In the genomic region with DNA sequence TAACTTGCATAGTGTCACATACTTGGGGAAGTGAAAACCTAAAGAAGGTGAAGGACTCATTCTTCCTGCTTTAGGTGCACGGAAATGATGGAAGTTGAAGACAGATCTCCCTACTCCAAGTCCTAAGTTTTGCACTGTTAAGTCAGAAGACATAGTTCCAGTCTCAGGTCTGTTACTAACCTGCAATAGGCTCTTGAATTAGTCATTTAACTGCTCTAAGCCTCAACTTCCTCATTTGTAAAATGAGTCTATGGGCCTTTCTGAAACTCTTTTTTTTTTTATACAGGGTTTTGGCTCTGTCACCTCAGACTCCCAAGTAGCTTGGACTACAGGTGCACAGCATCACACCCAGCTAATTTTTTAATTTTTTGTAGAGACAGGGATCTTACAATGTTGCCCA, we compare ENCODE assay signal across 12 cellular contexts. TPM values are rescaled to one million over a fixed set of nuclear protein-coding genes. Genes with fewer than 3 reads are reported as not detected.
DNase-seq lines count a peak whose midpoint lies in the region; ATAC-seq and TF ChIP-seq lines count a peak whose summit lies in the region.
"Had no signal": no experiment of that assay in that cellular context is flagged by ENCODE, and none has a peak within 500 bp of the region (broad histone marks: within the 10 kb centered on the region; RNA-seq: fewer than 3 reads in every experiment).

No MANE protein-coding gene starts in this region.

- H3K4me1 Mint-ChIP-seq in naive B cell (peaks cover 57 to 81% (median 74%) of the 10 kb centered on the region in 3 donors), type B pancreatic cell (ENCODE audit: unreplicated experiment) (peaks cover 5% of the 10 kb centered on the region)

- H3K36me3 Mint-ChIP-seq in naive B cell (no peaks in the 10 kb centered on the region), type B pancreatic cell (no peaks in the 10 kb centered on the region)

- H3K27ac ChIP-seq in HL-60 (replicated peaks), result peak overlapping the region; percentile 27; the same call in 1 of the 2 replicates
- H3K27ac ChIP-seq: hepatocyte, neutrophil had no signal

- peak overlapping the region in 5 of 8 donors; percentile 10 to 73 (median 29) for H3K4me3 Mint-ChIP-seq in naive B cell
- no peak overlapping the region for H3K4me3 Mint-ChIP-seq in type B pancreatic cell

- peak in 1 of 2 experiments; percentile 39 for DNase-seq in HL-60 (ENCODE audit: low read depth in 1 of 2, low spot score in 1 of 2)
- DNase-seq in naive B cell, result peak; percentile 58
- DNase-seq in activated CD4-positive, alpha-beta T cell treated with anti-CD3 and anti-CD28 coated beads, Interleukin-2, amount 50 U/mL, for 4 hours, result no peak
- DNase-seq in type B pancreatic cell (ENCODE audit: extremely low spot score, unreplicated experiment), result no peak
- no peak for DNase-seq in left colon
- DNase-seq in COLO829 (ENCODE audit: low spot score), result no peak
- DNase-seq: activated T-cell treated with anti-CD3 and anti-CD28 coated beads, Interleukin-2, amount 50 U/mL, for 1 hour had no signal

- no peak overlapping the region for H3K4me3 ChIP-seq in HL-60 (replicated peaks; ENCODE audit: insufficient read depth, low read length)
- H3K4me3 ChIP-seq: hepatocyte had no signal

- intact Hi-C loops in left colon (cut with DNase I, micrococcal nuclease), result no loop called here

- H3K27me3 Mint-ChIP-seq in naive B cell (no peaks in the 10 kb centered on the region), type B pancreatic cell (peaks cover 7% of the 10 kb centered on the region)

- H3K9me3 Mint-ChIP-seq in naive B cell (peaks cover 0 to 4% (median 0%) of the 10 kb centered on the region in 7 donors), type B pancreatic cell (no peaks in the 10 kb centered on the region)

- ATAC-seq in GM19023 (IDR thresholded peaks at IDR 0.05; ENCODE audit: unreplicated experiment) (peak; percentile 54), HG02763 (IDR thresholded peaks at IDR 0.05; ENCODE audit: unreplicated experiment) (peak; percentile 51), naive B cell (ENCODE audit: low read depth in 2 of 2) (peak; percentile 84 to 89), left colon (no peak)

- TF ChIP-seq CTCF in HL-60 (IDR thresholded peaks at IDR 0.05; ENCODE audit: insufficient read depth, low read length) (no peak), type B pancreatic cell (conservative IDR thresholded peaks at IDR 0.05) (no peak)

- no peaks in the 10 kb centered on the region for H3K27me3 ChIP-seq in HL-60 (ENCODE audit: insufficient read depth, poor library complexity, severe bottlenecking)
- H3K27me3 ChIP-seq: hepatocyte had no signal

- H3K27ac Mint-ChIP-seq in naive B cell (peak overlapping the region in 5 of 6 donors; percentile 17 to 71 (median 70)), type B pancreatic cell (no peak overlapping the region)

RNA-seq across cellular contexts. Expression of a gene that starts 30.8 kb away (rescaled TPM):
- 100 to 1,000 TPM in 2 of 6 donors, 10 to 100 TPM in 4; 63.6 to 114 (median 89.3) TPM for polyA plus RNA-seq in naive B cell (ENCODE audit: low read depth in 6 of 6)
- total RNA-seq in type B pancreatic cell (ENCODE audit: low replicate concordance), result 0.24 and 0.26 TPM in 2 replicates
- 10 to 100 TPM in 1 of 2 donors, 1 to 10 TPM in 1; 3.8 to 10.2 TPM for total RNA-seq in left colon
- total RNA-seq: SK-MEL-5 had no signal
